1 cellular context compared by ENCODE assay signal in the genomic region with DNA sequence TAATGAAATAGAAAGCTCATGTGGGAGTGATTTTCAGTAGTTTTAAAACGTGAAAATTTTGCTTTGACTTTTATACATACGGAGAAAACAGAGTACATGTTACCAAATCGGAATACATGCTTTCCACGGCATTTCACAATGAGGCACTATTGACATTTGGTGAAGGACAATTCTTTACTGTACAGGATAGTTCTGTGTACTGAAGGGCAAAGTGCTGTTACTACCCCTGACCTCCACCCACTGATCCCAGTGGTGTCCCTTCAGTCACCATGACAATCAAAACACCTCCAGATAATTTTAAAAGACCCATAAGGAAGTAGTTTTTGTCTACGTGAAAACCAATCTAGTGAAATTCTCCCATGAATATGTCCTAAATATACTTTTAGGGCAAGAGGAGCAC.
TF ChIP-seq lines count a peak whose summit lies in the region.

No MANE protein-coding gene starts in this region.

TF ChIP-seq in HepG2, 621 proteins besides CTCF, POLR2A, EP300 and RAD21 (continued from another document and continues in another):
- TF ChIP-seq, protein P1, sequence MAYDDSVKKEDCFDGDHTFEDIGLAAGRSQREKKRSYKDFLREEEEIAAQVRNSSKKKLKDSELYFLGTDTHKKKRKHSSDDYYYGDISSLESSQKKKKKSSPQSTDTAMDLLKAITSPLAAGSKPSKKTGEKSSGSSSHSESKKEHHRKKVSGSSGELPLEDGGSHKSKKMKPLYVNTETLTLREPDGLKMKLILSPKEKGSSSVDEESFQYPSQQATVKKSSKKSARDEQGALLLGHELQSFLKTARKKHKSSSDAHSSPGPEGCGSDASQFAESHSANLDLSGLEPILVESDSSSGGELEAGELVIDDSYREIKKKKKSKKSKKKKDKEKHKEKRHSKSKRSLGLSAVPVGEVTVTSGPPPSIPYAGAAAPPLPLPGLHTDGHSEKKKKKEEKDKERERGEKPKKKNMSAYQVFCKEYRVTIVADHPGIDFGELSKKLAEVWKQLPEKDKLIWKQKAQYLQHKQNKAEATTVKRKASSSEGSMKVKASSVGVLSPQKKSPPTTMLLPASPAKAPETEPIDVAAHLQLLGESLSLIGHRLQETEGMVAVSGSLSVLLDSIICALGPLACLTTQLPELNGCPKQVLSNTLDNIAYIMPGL (CRISPR knock-in tag; IDR thresholded peaks at IDR 0.05; ENCODE audit: borderline replicate concordance in 1 of 2, low read depth in 1 of 2), result peak in 1 of 2 experiments; percentile 45; a peak in 1 of 4 replicates
- TF ChIP-seq MTF2 (CRISPR knock-in tag; IDR thresholded peaks at IDR 0.05; ENCODE audit: borderline replicate concordance) (no peak), MXI1 (IDR thresholded peaks at IDR 0.05; ENCODE audit: borderline replicate concordance, low read depth, low read length) (0 out of 3 replicates have a peak, but pooled peaks have one; percentile 31), ASH2L (IDR thresholded peaks at IDR 0.05; ENCODE audit: insufficient read length, low read depth, low read length) (peak; percentile 75), NFIC (IDR thresholded peaks at IDR 0.05; ENCODE audit: low read length) (peak; percentile 49; the same call in 1 of the 2 replicates), NR2F2 (IDR thresholded peaks at IDR 0.05; ENCODE audit: borderline replicate concordance, low read depth) (peak; percentile 75), CENPT (CRISPR knock-in tag; IDR thresholded peaks at IDR 0.05; ENCODE audit: low read depth) (no peak), FOXK2 (IDR thresholded peaks at IDR 0.05) (peak; percentile 59; the same call in 1 of the 2 replicates), EHMT2 (IDR thresholded peaks at IDR 0.05; ENCODE audit: borderline replicate concordance, low read depth, low read length) (peak; percentile 67; the same call in 1 of the 2 replicates), KLF11 (CRISPR knock-in tag; IDR thresholded peaks at IDR 0.05) (0 out of 2 replicates have a peak, but pooled peaks have one; percentile 41), ZNF75D (CRISPR knock-in tag; IDR thresholded peaks at IDR 0.05; ENCODE audit: borderline replicate concordance) (no peak), KLF16 (CRISPR knock-in tag; IDR thresholded peaks at IDR 0.05) (peak in 1 of 2 experiments; percentile 69; a peak in 2 of 4 replicates), FOXO1 (CRISPR knock-in tag; IDR thresholded peaks at IDR 0.05) (peak; percentile 83), TBX3 (IDR thresholded peaks at IDR 0.05; ENCODE audit: borderline replicate concordance) (peak; percentile 44; the same call in 1 of the 2 replicates), NR1H2 (CRISPR knock-in tag; IDR thresholded peaks at IDR 0.05; ENCODE audit: borderline replicate concordance, low read depth) (no peak), FOXA1 (IDR thresholded peaks at IDR 0.05) (peak; percentile 77; the same call in 1 of the 2 replicates), FOXA1 (CRISPR knock-in tag; IDR thresholded peaks at IDR 0.05) (peak; percentile 94), NR2F6 (IDR thresholded peaks at IDR 0.05) (peak; percentile 88), NR2F6 (CRISPR knock-in tag; IDR thresholded peaks at IDR 0.05) (peak; percentile 84), RFX1 (IDR thresholded peaks at IDR 0.05) (peak; percentile 78), RXRB (CRISPR knock-in tag; IDR thresholded peaks at IDR 0.05; ENCODE audit: borderline replicate concordance) (peak; percentile 80), ZNF496 (CRISPR knock-in tag; IDR thresholded peaks at IDR 0.05; ENCODE audit: insufficient replicate concordance) (no peak), ONECUT2 (CRISPR knock-in tag; IDR thresholded peaks at IDR 0.05) (0 out of 2 replicates have a peak, but pooled peaks have one; percentile 37), HNF4G (IDR thresholded peaks at IDR 0.05; ENCODE audit: borderline replicate concordance, low read depth, low read length) (peak; percentile 78), HNF4G (CRISPR knock-in tag; IDR thresholded peaks at IDR 0.05; ENCODE audit: borderline replicate concordance, low read depth) (no peak), ZNF24 (IDR thresholded peaks at IDR 0.05) (peak; percentile 68; the same call in 1 of the 2 replicates), NCOA2 (CRISPR knock-in tag; IDR thresholded peaks at IDR 0.05) (peak; percentile 70), ZNF709 (CRISPR knock-in tag; IDR thresholded peaks at IDR 0.05) (no peak), FOXJ3 (CRISPR knock-in tag; IDR thresholded peaks at IDR 0.05; ENCODE audit: borderline replicate concordance) (peak; percentile 90), ZFP1 (CRISPR knock-in tag; IDR thresholded peaks at IDR 0.05) (0 out of 2 replicates have a peak, but pooled peaks have one; percentile 47), LCORL (IDR thresholded peaks at IDR 0.05) (no peak; the same call in 1 of the 2 replicates), LCORL (CRISPR knock-in tag; IDR thresholded peaks at IDR 0.05) (peak; percentile 84), TARDBP (CRISPR knock-in tag; IDR thresholded peaks at IDR 0.05) (peak; percentile 66; the same call in 1 of the 2 replicates), NR2F1 (CRISPR knock-in tag; IDR thresholded peaks at IDR 0.05) (peak; percentile 84 to 96), SIX4 (CRISPR knock-in tag; IDR thresholded peaks at IDR 0.05) (no peak), ZNF724P (CRISPR knock-in tag; IDR thresholded peaks at IDR 0.05; ENCODE audit: borderline replicate concordance) (no peak), KDM3A (CRISPR knock-in tag; IDR thresholded peaks at IDR 0.05; ENCODE audit: low read depth) (no peak), SMARCC2 (IDR thresholded peaks at IDR 0.05) (0 out of 2 replicates have a peak, but pooled peaks have one; percentile 66)
- TF ChIP-seq, protein P2, sequence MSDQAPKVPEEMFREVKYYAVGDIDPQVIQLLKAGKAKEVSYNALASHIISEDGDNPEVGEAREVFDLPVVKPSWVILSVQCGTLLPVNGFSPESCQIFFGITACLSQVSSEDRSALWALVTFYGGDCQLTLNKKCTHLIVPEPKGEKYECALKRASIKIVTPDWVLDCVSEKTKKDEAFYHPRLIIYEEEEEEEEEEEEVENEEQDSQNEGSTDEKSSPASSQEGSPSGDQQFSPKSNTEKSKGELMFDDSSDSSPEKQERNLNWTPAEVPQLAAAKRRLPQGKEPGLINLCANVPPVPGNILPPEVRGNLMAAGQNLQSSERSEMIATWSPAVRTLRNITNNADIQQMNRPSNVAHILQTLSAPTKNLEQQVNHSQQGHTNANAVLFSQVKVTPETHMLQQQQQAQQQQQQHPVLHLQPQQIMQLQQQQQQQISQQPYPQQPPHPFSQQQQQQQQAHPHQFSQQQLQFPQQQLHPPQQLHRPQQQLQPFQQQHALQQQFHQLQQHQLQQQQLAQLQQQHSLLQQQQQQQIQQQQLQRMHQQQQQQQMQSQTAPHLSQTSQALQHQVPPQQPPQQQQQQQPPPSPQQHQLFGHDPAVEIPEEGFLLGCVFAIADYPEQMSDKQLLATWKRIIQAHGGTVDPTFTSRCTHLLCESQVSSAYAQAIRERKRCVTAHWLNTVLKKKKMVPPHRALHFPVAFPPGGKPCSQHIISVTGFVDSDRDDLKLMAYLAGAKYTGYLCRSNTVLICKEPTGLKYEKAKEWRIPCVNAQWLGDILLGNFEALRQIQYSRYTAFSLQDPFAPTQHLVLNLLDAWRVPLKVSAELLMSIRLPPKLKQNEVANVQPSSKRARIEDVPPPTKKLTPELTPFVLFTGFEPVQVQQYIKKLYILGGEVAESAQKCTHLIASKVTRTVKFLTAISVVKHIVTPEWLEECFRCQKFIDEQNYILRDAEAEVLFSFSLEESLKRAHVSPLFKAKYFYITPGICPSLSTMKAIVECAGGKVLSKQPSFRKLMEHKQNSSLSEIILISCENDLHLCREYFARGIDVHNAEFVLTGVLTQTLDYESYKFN (CRISPR knock-in tag; conservative IDR thresholded peaks at IDR 0.05), result peak; percentile 84
- TF ChIP-seq, protein P3, sequence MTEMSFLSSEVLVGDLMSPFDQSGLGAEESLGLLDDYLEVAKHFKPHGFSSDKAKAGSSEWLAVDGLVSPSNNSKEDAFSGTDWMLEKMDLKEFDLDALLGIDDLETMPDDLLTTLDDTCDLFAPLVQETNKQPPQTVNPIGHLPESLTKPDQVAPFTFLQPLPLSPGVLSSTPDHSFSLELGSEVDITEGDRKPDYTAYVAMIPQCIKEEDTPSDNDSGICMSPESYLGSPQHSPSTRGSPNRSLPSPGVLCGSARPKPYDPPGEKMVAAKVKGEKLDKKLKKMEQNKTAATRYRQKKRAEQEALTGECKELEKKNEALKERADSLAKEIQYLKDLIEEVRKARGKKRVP (CRISPR knock-in tag; IDR thresholded peaks at IDR 0.05), result 0 out of 4 replicates have a peak, but pooled peaks of 1 of the 2 experiments have one; percentile 55
- TF ChIP-seq, protein P4, sequence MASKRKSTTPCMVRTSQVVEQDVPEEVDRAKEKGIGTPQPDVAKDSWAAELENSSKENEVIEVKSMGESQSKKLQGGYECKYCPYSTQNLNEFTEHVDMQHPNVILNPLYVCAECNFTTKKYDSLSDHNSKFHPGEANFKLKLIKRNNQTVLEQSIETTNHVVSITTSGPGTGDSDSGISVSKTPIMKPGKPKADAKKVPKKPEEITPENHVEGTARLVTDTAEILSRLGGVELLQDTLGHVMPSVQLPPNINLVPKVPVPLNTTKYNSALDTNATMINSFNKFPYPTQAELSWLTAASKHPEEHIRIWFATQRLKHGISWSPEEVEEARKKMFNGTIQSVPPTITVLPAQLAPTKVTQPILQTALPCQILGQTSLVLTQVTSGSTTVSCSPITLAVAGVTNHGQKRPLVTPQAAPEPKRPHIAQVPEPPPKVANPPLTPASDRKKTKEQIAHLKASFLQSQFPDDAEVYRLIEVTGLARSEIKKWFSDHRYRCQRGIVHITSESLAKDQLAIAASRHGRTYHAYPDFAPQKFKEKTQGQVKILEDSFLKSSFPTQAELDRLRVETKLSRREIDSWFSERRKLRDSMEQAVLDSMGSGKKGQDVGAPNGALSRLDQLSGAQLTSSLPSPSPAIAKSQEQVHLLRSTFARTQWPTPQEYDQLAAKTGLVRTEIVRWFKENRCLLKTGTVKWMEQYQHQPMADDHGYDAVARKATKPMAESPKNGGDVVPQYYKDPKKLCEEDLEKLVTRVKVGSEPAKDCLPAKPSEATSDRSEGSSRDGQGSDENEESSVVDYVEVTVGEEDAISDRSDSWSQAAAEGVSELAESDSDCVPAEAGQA (IDR thresholded peaks at IDR 0.05; ENCODE audit: low read depth), result no peak
- TF ChIP-seq, protein P4 (CRISPR knock-in tag; IDR thresholded peaks at IDR 0.05; ENCODE audit: borderline replicate concordance), result no peak
- TF ChIP-seq, protein P5, sequence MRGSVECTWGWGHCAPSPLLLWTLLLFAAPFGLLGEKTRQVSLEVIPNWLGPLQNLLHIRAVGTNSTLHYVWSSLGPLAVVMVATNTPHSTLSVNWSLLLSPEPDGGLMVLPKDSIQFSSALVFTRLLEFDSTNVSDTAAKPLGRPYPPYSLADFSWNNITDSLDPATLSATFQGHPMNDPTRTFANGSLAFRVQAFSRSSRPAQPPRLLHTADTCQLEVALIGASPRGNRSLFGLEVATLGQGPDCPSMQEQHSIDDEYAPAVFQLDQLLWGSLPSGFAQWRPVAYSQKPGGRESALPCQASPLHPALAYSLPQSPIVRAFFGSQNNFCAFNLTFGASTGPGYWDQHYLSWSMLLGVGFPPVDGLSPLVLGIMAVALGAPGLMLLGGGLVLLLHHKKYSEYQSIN (CRISPR knock-in tag; IDR thresholded peaks at IDR 0.05; ENCODE audit: borderline replicate concordance), result no peak
- TF ChIP-seq, protein P6, sequence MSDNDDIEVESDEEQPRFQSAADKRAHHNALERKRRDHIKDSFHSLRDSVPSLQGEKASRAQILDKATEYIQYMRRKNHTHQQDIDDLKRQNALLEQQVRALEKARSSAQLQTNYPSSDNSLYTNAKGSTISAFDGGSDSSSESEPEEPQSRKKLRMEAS (IDR thresholded peaks at IDR 0.05), result peak; percentile 37; the same call in 1 of the 2 replicates
- TF ChIP-seq, protein P7, sequence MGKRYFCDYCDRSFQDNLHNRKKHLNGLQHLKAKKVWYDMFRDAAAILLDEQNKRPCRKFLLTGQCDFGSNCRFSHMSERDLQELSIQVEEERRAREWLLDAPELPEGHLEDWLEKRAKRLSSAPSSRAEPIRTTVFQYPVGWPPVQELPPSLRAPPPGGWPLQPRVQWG (CRISPR knock-in tag; IDR thresholded peaks at IDR 0.05; ENCODE audit: borderline replicate concordance, low read depth), result no peak
- TF ChIP-seq, protein P8, sequence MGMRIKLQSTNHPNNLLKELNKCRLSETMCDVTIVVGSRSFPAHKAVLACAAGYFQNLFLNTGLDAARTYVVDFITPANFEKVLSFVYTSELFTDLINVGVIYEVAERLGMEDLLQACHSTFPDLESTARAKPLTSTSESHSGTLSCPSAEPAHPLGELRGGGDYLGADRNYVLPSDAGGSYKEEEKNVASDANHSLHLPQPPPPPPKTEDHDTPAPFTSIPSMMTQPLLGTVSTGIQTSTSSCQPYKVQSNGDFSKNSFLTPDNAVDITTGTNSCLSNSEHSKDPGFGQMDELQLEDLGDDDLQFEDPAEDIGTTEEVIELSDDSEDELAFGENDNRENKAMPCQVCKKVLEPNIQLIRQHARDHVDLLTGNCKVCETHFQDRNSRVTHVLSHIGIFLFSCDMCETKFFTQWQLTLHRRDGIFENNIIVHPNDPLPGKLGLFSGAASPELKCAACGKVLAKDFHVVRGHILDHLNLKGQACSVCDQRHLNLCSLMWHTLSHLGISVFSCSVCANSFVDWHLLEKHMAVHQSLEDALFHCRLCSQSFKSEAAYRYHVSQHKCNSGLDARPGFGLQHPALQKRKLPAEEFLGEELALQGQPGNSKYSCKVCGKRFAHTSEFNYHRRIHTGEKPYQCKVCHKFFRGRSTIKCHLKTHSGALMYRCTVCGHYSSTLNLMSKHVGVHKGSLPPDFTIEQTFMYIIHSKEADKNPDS (CRISPR knock-in tag; IDR thresholded peaks at IDR 0.05), result peak; percentile 100
